In the genomic region with DNA sequence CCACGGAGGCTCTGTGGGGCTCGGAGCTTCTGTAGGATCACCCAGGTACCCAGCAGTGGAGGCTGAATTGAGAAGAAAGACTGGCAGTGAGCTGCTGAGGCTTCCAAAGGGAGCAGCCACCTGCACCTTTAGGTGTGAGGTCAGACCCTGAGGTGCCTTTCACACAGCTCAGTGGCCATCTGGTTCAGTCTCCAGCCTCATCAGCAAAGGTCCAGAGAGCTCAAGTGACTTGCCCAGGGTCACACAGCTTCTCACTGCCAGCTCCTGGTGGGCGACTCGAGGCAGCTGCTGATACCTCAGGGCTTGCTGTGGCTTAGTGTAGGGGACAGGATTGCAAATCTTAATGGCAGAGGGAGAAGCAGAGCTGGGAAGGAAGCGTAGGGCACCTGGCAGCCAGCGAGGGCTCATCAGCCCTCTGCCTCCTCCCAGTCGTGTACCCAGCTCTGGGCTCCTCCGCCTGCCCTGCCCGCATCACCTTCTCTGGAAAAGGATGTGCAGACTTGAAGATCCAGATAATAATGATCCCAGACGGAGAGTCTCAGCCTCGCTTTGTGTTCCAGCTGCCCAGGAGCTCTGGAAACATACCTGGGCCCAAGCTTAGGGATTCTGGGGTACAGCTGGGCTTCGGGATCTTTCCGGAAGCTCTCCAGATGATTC, we compare ENCODE assay signal across 1 cellular context.
TF ChIP-seq lines count a peak whose summit lies in the region.

No MANE protein-coding gene starts in this region.

TF ChIP-seq in liver, 16 proteins besides CTCF, POLR2A, EP300 and RAD21 (continued from another document):
- TF ChIP-seq FOXA2 (IDR thresholded peaks at IDR 0.05) (no peak), GABPA (IDR thresholded peaks at IDR 0.05 in 1 of 2, conservative IDR thresholded peaks at IDR 0.05 in 1 of 2) (no peak), SP1 (IDR thresholded peaks at IDR 0.05) (no peak)
